ENCODE assay signal across 1 cellular context in genomic region chr12:48814313-48815280, GRCh38.
A peak's percentile ranks its signal among the peaks of the same experiment; 100 is the strongest.
TF ChIP-seq lines count a peak whose summit lies in the region.

No MANE protein-coding gene starts in this region.

TF ChIP-seq in GM12878, 131 proteins besides CTCF, POLR2A, EP300 and RAD21 (continued from another document and continues in another):
- no peak for TF ChIP-seq ZBTB33 (IDR thresholded peaks at IDR 0.05)
- no peak; the same call in 1 of the 2 replicates for TF ChIP-seq CREB1 (IDR thresholded peaks at IDR 0.05; ENCODE audit: low read depth)
- no peak for TF ChIP-seq KDM1A (IDR thresholded peaks at IDR 0.05; ENCODE audit: borderline replicate concordance)
- TF ChIP-seq DPF2 (IDR thresholded peaks at IDR 0.05) = peak; percentile 72; the same call in 1 of the 2 replicates
- TF ChIP-seq SP1 (IDR thresholded peaks at IDR 0.05; ENCODE audit: low read depth, low read length) = no peak
- TF ChIP-seq GABPA (IDR thresholded peaks at IDR 0.05; ENCODE audit: low read depth) = no peak
- TF ChIP-seq IRF3 (IDR thresholded peaks at IDR 0.05) = no peak
- no peak for TF ChIP-seq CUX1 (IDR thresholded peaks at IDR 0.05; ENCODE audit: insufficient replicate concordance, low read depth, low read length)
- TF ChIP-seq FOXM1 (IDR thresholded peaks at IDR 0.05; ENCODE audit: low read depth, low read length) = peak; percentile 34; the same call in 1 of the 2 replicates
- peak; percentile 37; the same call in 1 of the 2 replicates for TF ChIP-seq ZBTB40 (IDR thresholded peaks at IDR 0.05; ENCODE audit: borderline replicate concordance)
- peak; percentile 63 for TF ChIP-seq NR2F1 (conservative IDR thresholded peaks at IDR 0.05)
- no peak for TF ChIP-seq ZNF274 (IDR thresholded peaks at IDR 0.05; ENCODE audit: insufficient read depth, insufficient read length)
- TF ChIP-seq WRNIP1 (IDR thresholded peaks at IDR 0.05; ENCODE audit: borderline replicate concordance, low read depth, low read length) = no peak
- no peak for TF ChIP-seq YBX1 (IDR thresholded peaks at IDR 0.05)
- peak; percentile 70; the same call in 1 of the 2 replicates for TF ChIP-seq MAX (IDR thresholded peaks at IDR 0.05; ENCODE audit: low read depth, low read length)
- no peak for TF ChIP-seq EZH2 (IDR thresholded peaks at IDR 0.05; ENCODE audit: borderline replicate concordance, control insufficient read depth, low read depth, low read length)
- TF ChIP-seq ELK1 (IDR thresholded peaks at IDR 0.05; ENCODE audit: low read depth, low read length) = peak; percentile 26; the same call in 1 of the 2 replicates
- TF ChIP-seq CEBPB (IDR thresholded peaks at IDR 0.05; ENCODE audit: borderline replicate concordance in 1 of 2, low read depth in 2 of 2, low read length in 2 of 2) = no peak
- TF ChIP-seq MLLT1 (IDR thresholded peaks at IDR 0.05) = no peak
- TF ChIP-seq ZNF592 (IDR thresholded peaks at IDR 0.05) = peak; percentile 96
- TF ChIP-seq IRF4 (IDR thresholded peaks at IDR 0.05; ENCODE audit: low read depth, low read length) = no peak
- no peak for TF ChIP-seq TCF7 (IDR thresholded peaks at IDR 0.05; ENCODE audit: borderline replicate concordance)
- TF ChIP-seq YY1 (IDR thresholded peaks at IDR 0.05; ENCODE audit: low read depth, low read length) = peak; percentile 86
- no peak for TF ChIP-seq ATF2 (IDR thresholded peaks at IDR 0.05; ENCODE audit: low read length)
- TF ChIP-seq EGR1 (IDR thresholded peaks at IDR 0.05; ENCODE audit: borderline replicate concordance in 1 of 2, low read depth in 2 of 2, low read length in 2 of 2) = no peak
- peak; percentile 82 for TF ChIP-seq LARP7 (IDR thresholded peaks at IDR 0.05)
- TF ChIP-seq ZNF622 (IDR thresholded peaks at IDR 0.05) = no peak
- TF ChIP-seq SMARCA5 (IDR thresholded peaks at IDR 0.05) = peak; percentile 100
- TF ChIP-seq RB1 (IDR thresholded peaks at IDR 0.05; ENCODE audit: borderline replicate concordance) = peak; percentile 79; the same call in 1 of the 2 replicates
- TF ChIP-seq MYC (IDR thresholded peaks at IDR 0.05; ENCODE audit: insufficient read depth, insufficient read length, insufficient replicate concordance, low read length, severe bottlenecking) = peak; percentile 62
- peak in 1 of 2 experiments; percentile 47; a peak in 1 of 4 replicates for TF ChIP-seq SRF (IDR thresholded peaks at IDR 0.05; ENCODE audit: low read depth in 2 of 2, low read length in 2 of 2)
- no peak for TF ChIP-seq SMAD5 (IDR thresholded peaks at IDR 0.05; ENCODE audit: low read depth)
- TF ChIP-seq BCL11A (IDR thresholded peaks at IDR 0.05; ENCODE audit: low read depth, low read length) = no peak
- no peak for TF ChIP-seq USF2 (IDR thresholded peaks at IDR 0.05; ENCODE audit: borderline replicate concordance, low read depth, low read length)
- TF ChIP-seq HDAC2 (IDR thresholded peaks at IDR 0.05) = no peak
- no peak for TF ChIP-seq POLR2AphosphoS2 (IDR thresholded peaks at IDR 0.05; ENCODE audit: low read depth, low read length)
